8 cellular contexts compared by ENCODE assay signal in the genomic region with DNA sequence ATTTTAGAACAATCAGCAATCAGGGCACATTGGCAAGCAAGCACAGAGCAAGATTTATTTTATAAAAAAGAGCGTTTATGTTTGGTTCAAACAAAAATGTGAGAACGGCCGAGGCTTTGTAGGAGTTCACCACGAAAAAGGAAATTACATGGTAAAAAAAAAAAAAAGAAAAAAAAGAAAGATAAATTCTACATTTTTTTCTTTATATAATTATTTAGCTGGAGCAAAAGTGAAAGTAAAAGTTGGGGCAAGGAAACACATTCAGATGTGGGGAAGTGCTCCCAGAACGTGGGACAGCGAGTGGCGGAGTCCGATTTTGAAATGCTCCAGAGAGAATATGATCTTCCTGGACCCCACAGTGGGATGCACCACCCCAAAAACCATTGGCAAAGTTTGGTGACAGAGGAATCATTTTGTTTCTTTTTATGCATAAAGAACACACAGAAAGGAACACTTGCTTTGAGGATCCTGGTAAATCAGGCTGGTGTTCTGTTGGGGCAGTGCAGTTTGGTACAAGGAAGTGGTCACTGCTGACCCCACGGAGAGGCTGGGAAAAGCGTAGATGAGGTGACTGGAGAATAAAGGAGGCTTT. TPM values are rescaled to one million over a fixed set of nuclear protein-coding genes. Genes with fewer than 3 reads are reported as not detected.
DNase-seq lines count a peak whose midpoint lies in the region; ATAC-seq and TF ChIP-seq lines count a peak whose summit lies in the region.

No MANE protein-coding gene starts in this region.

- no peaks in the 10 kb centered on the region for H3K79me2 ChIP-seq in MM.1S (ENCODE audit: low read length)

- H3K4me2 ChIP-seq in BLaER1 treated with 17β-estradiol and CSF1 and Interleukin-3, amounts not matched to agents 10 nM and 100 nM: peak overlapping the region; percentile 72 to 92 (median 80)
- peak overlapping the region; percentile 6; the same call in 1 of the 2 replicates for H3K4me2 ChIP-seq in MM.1S (ENCODE audit: low read depth, low read length)

- H3F3A ChIP-seq in MM.1S (ENCODE audit: insufficient read depth, low read length): no peaks in the 10 kb centered on the region

- peak overlapping the region; percentile 35 to 77 (median 68); a peak in 21 of 22 replicates for H3K27ac ChIP-seq in BLaER1 treated with 17β-estradiol and CSF1 and Interleukin-3, amounts not matched to agents 10 nM and 100 nM
- no peak overlapping the region for H3K27ac ChIP-seq in MM.1S (ENCODE audit: low read length)
- no peak overlapping the region for H3K27ac ChIP-seq in brain microvascular endothelial cell
- H3K27ac ChIP-seq in uterus: peak overlapping the region in 1 of 2 donors; percentile 51

- H4K20me1 ChIP-seq in BLaER1 treated with 17β-estradiol and CSF1 and Interleukin-3, amounts not matched to agents 10 nM and 100 nM: no peaks in the 10 kb centered on the region
- no peaks in the 10 kb centered on the region for H4K20me1 ChIP-seq in MM.1S (ENCODE audit: insufficient read depth, low read length)

- H3K36me3 ChIP-seq in BLaER1 treated with 17β-estradiol and CSF1 and Interleukin-3, amounts not matched to agents 10 nM and 100 nM: no peaks in the 10 kb centered on the region
- no peaks in the 10 kb centered on the region for H3K36me3 ChIP-seq in MM.1S (replicated peaks; ENCODE audit: insufficient read depth, low read length)
- H3K36me3 ChIP-seq in brain microvascular endothelial cell (replicated peaks): no peaks in the 10 kb centered on the region
- no peaks in the 10 kb centered on the region for H3K36me3 ChIP-seq in uterus

- no peak for DNase-seq in MM.1S
- DNase-seq in brain microvascular endothelial cell: no peak
- peak; percentile 49 for DNase-seq in medulla oblongata (ENCODE audit: extremely low spot score)
- DNase-seq in uterus: no peak
- DNase-seq in activated CD4-positive, alpha-beta T cell treated with anti-CD3 and anti-CD28 coated beads, Interleukin-2, amount 50 U/mL, for 4 hours: no peak

- no peak for TF ChIP-seq CTCF in MM.1S (IDR thresholded peaks at IDR 0.05; ENCODE audit: low read length)
- TF ChIP-seq CTCF in brain microvascular endothelial cell (IDR thresholded peaks at IDR 0.05; ENCODE audit: low read depth, low read length, missing control alignments): no peak
- TF ChIP-seq CTCF in uterus (IDR thresholded peaks at IDR 0.05): no peak

- in situ Hi-C loops in brain microvascular endothelial cell (cut with HindIII; ENCODE audit: low pct_ligation_motif_present, low sequenced_read_pairs): no loop called here

- H3K9me3 ChIP-seq in BLaER1 treated with 17β-estradiol and CSF1 and Interleukin-3, amounts not matched to agents 10 nM and 100 nM (replicated peaks in 1 of 11): no peaks in the 10 kb centered on the region
- H3K9me3 ChIP-seq in MM.1S (replicated peaks; ENCODE audit: insufficient read depth, low read length) (no peaks in the 10 kb centered on the region), uterus (no peaks in the 10 kb centered on the region)

- peaks cover 28 to 43% (median 33%) of the 10 kb centered on the region in 10 experiments for H3K4me1 ChIP-seq in BLaER1 treated with 17β-estradiol and CSF1 and Interleukin-3, amounts not matched to agents 10 nM and 100 nM
- no peaks in the 10 kb centered on the region for H3K4me1 ChIP-seq in MM.1S (ENCODE audit: low read length)
- no peaks in the 10 kb centered on the region for H3K4me1 ChIP-seq in uterus

- H3K9me2 ChIP-seq in MM.1S (replicated peaks; ENCODE audit: insufficient read depth, low read length): no peaks in the 10 kb centered on the region

- H3K27me3 ChIP-seq in BLaER1 treated with 17β-estradiol and CSF1 and Interleukin-3, amounts not matched to agents 10 nM and 100 nM: no peaks in the 10 kb centered on the region
- H3K27me3 ChIP-seq in MM.1S (replicated peaks; ENCODE audit: insufficient read depth, low read length): no peaks in the 10 kb centered on the region
- H3K27me3 ChIP-seq in brain microvascular endothelial cell (replicated peaks): no peaks in the 10 kb centered on the region
- H3K27me3 ChIP-seq in uterus: no peaks in the 10 kb centered on the region

- intact Hi-C loops in uterus (cut with DNase I; ENCODE audit: low total_unique reads): no loop called here

- peak overlapping the region; percentile 35 to 60 (median 49) for H3K4me3 ChIP-seq in BLaER1 treated with 17β-estradiol and CSF1 and Interleukin-3, amounts not matched to agents 10 nM and 100 nM
- H3K4me3 ChIP-seq in MM.1S (ENCODE audit: low read length) (no peak overlapping the region), brain microvascular endothelial cell (ENCODE audit: low read depth, low read length) (peak overlapping the region; percentile 20), uterus (peak overlapping the region; percentile 30 to 32)

- H3K9ac ChIP-seq in BLaER1 treated with 17β-estradiol and CSF1 and Interleukin-3, amounts not matched to agents 10 nM and 100 nM: peak overlapping the region; percentile 16 to 73 (median 65); a peak in 21 of 22 replicates
- no peak overlapping the region for H3K9ac ChIP-seq in MM.1S (ENCODE audit: low read length)

- no peak for ATAC-seq in HG03196 (IDR thresholded peaks at IDR 0.05; ENCODE audit: unreplicated experiment)
- ATAC-seq in GM21786 (IDR thresholded peaks at IDR 0.05; ENCODE audit: unreplicated experiment): no peak

- TF ChIP-seq POLR2A in uterus (IDR thresholded peaks at IDR 0.05): no peak

- H2AFZ ChIP-seq in MM.1S (ENCODE audit: low read length): peak overlapping the region; percentile 58

RNA-seq across cellular contexts. Expression of a gene that starts 16.3 kb away (rescaled TPM):
- 100 to 1,000 TPM; 119 to 324 (median 148) TPM for total RNA-seq in uterus

Comparison
In these comparisons a context has a peak if more than half of its experiments do, and no peak if none do; other contexts are left out.
1. H3K27ac ChIP-seq: peak in BLaER1 treated with 17β-estradiol and CSF1 and Interleukin-3, amounts not matched to agents 10 nM and 100 nM (11 of 11); none in MM.1S (single experiment) and brain microvascular endothelial cell (single experiment).